Comparison of ENCODE assay signal across 9 cellular contexts in genomic region chr6:30060634-30060981, GRCh38. TPM values are rescaled to one million over a fixed set of nuclear protein-coding genes. Genes with fewer than 3 reads are reported as not detected.
A peak's percentile ranks its signal among the peaks of the same experiment; 100 is the strongest.
DNase-seq lines count a peak whose midpoint lies in the region; ATAC-seq and TF ChIP-seq lines count a peak whose summit lies in the region.
"Had no signal": no experiment of that assay in that cellular context is flagged by ENCODE, and none has a peak within 500 bp of the region (broad histone marks: within the 10 kb centered on the region; RNA-seq: fewer than 3 reads in every experiment).

No MANE protein-coding gene starts in this region.

- peak overlapping the region; percentile 90 for H3K27ac ChIP-seq in VCaP
- peak overlapping the region; percentile 82 for H3K27ac ChIP-seq in fibroblast of lung (ENCODE audit: insufficient read depth, low read length)

- peak overlapping the region; percentile 98 for H3K4me3 Mint-ChIP-seq in nephron progenitor cell

- no peaks in the 10 kb centered on the region for H3K36me3 ChIP-seq in fibroblast of lung (ENCODE audit: control insufficient read depth, insufficient read depth, low read length)

- H3K4me3 ChIP-seq in fibroblast of lung (replicated peaks in 1 of 4; ENCODE audit: control extremely low read depth in 1 of 4, insufficient read depth in 1 of 4, low read depth in 3 of 4, low read length in 4 of 4), result peak overlapping the region; percentile 54 to 99 (median 83)

- H3K36me3 Mint-ChIP-seq in nephron progenitor cell (ENCODE audit: low read depth), result peaks cover 25% of the 10 kb centered on the region

- H2AFZ ChIP-seq in fibroblast of lung (ENCODE audit: low read length), result peak overlapping the region; percentile 56

- H3K4me2 ChIP-seq in fibroblast of lung (ENCODE audit: extremely low read depth, insufficient read depth, low read length), result peak overlapping the region; percentile 91

- H4K20me1 ChIP-seq in fibroblast of lung (ENCODE audit: control insufficient read depth, extremely low read depth, insufficient read depth, low read length), result no peaks in the 10 kb centered on the region

- ATAC-seq in HG03175 (IDR thresholded peaks at IDR 0.05; ENCODE audit: unreplicated experiment), result peak; percentile 17
- ATAC-seq in GM18873 (IDR thresholded peaks at IDR 0.05; ENCODE audit: low FRiP score, unreplicated experiment), result no peak

- H3K9me3 Mint-ChIP-seq in nephron progenitor cell, result no peaks in the 10 kb centered on the region

- peaks cover 22% of the 10 kb centered on the region for H3K79me2 ChIP-seq in fibroblast of lung (ENCODE audit: control insufficient read depth, insufficient read depth, low read length)

- no peaks in the 10 kb centered on the region for H3K27me3 ChIP-seq in fibroblast of lung (ENCODE audit: control insufficient read depth, insufficient read depth, low read length)

- peak overlapping the region; percentile 62 for H3K9ac ChIP-seq in fibroblast of lung (ENCODE audit: insufficient read depth, low read length)

- peaks cover 8% of the 10 kb centered on the region for H3K4me1 ChIP-seq in fibroblast of lung (ENCODE audit: control insufficient read depth, extremely low read depth, insufficient read depth, low read length)

- TF ChIP-seq CTCF in VCaP (conservative IDR thresholded peaks at IDR 0.05), result no peak
- no peak for TF ChIP-seq CTCF in fibroblast of lung (conservative IDR thresholded peaks at IDR 0.05 in 1 of 2, IDR thresholded peaks at IDR 0.05 in 1 of 2; ENCODE audit: low read depth in 1 of 2, low read length in 2 of 2)
- no peak for TF ChIP-seq CTCF in nephron progenitor cell (IDR thresholded peaks at IDR 0.05)

- no peaks in the 10 kb centered on the region for H3K9me3 ChIP-seq in fibroblast of lung (ENCODE audit: control insufficient read depth, insufficient read depth, low read depth, low read length)

- H3K27me3 Mint-ChIP-seq in nephron progenitor cell (ENCODE audit: low read depth, poor library complexity), result no peaks in the 10 kb centered on the region

- peak overlapping the region; percentile 91 for H3K27ac Mint-ChIP-seq in nephron progenitor cell

- peak; percentile 66 for DNase-seq in activated CD8-positive, alpha-beta memory T cell treated with anti-CD3 and anti-CD28 coated beads, Interleukin-2, amount 50 U/mL, for 48 hours
- no peak for DNase-seq in activated CD8-positive, alpha-beta memory T cell treated with anti-CD3 and anti-CD28 coated beads, Interleukin-2, amount 50 U/mL, for 4 hours
- DNase-seq in fibroblast of lung (ENCODE audit: low read depth in 2 of 2) (peak in 1 of 2 donors; percentile 54), nephron progenitor cell (peak; percentile 46), HPDE6-E6E7 (ENCODE audit: extremely low spot score) (no peak)

- H3K4me1 Mint-ChIP-seq in nephron progenitor cell, result peaks cover 34% of the 10 kb centered on the region

RNA-seq across cellular contexts. Expression of gene POLR1H, which starts 0.5 kb away (rescaled TPM):
- 42.1 and 46.1 TPM in 2 replicates for total RNA-seq in fibroblast of lung
- polyA plus RNA-seq in fibroblast of lung, result 21.1 and 25.0 TPM in 2 replicates
- 29.2 and 32.4 TPM in 2 replicates for polyA plus RNA-seq in fibroblast of lung (2012)
- 28.0 and 28.3 TPM in 2 replicates for polyA minus RNA-seq in fibroblast of lung (ENCODE audit: low replicate concordance)

RNA-seq across cellular contexts. Expression of gene PPP1R11, which starts 6.4 kb away (rescaled TPM):
- 13.9 and 16.8 TPM in 2 replicates for total RNA-seq in fibroblast of lung
- polyA plus RNA-seq in fibroblast of lung, result 52.4 and 53.6 TPM in 2 replicates
- polyA plus RNA-seq in fibroblast of lung (2012), result 44.8 and 45.8 TPM in 2 replicates
- 48.6 and 56.9 TPM in 2 replicates for polyA minus RNA-seq in fibroblast of lung (ENCODE audit: low replicate concordance)

RNA-seq across cellular contexts. Expression of gene RNF39, which starts 15.0 kb away (rescaled TPM):
- total RNA-seq in fibroblast of lung, result not detected in 2 replicates
- polyA plus RNA-seq in fibroblast of lung, result not detected in 2 replicates
- polyA plus RNA-seq in fibroblast of lung (2012), result 0.23 and 0.57 TPM in 2 replicates
- polyA minus RNA-seq in fibroblast of lung (ENCODE audit: low replicate concordance), result not detected in 2 replicates
- total RNA-seq: glomerular endothelial cell had no signal

RNA-seq across cellular contexts. Expression of gene TRIM31, which starts 52.3 kb away (rescaled TPM):
- not detected in 2 replicates for total RNA-seq in fibroblast of lung
- not detected in 2 replicates for polyA plus RNA-seq in fibroblast of lung
- not detected in 2 replicates for polyA plus RNA-seq in fibroblast of lung (2012)
- polyA minus RNA-seq in fibroblast of lung (ENCODE audit: low replicate concordance), result not detected in 2 replicates
- total RNA-seq: glomerular endothelial cell had no signal

Comparison
In these comparisons a context has a peak if more than half of its experiments do, and no peak if none do; other contexts are left out.
1. DNase-seq: peak in activated CD8-positive, alpha-beta memory T cell treated with anti-CD3 and anti-CD28 coated beads, Interleukin-2, amount 50 U/mL, for 48 hours (single experiment) and nephron progenitor cell (single experiment); none in activated CD8-positive, alpha-beta memory T cell treated with anti-CD3 and anti-CD28 coated beads, Interleukin-2, amount 50 U/mL, for 4 hours (single experiment) and HPDE6-E6E7 (single experiment).